In the genomic region with DNA sequence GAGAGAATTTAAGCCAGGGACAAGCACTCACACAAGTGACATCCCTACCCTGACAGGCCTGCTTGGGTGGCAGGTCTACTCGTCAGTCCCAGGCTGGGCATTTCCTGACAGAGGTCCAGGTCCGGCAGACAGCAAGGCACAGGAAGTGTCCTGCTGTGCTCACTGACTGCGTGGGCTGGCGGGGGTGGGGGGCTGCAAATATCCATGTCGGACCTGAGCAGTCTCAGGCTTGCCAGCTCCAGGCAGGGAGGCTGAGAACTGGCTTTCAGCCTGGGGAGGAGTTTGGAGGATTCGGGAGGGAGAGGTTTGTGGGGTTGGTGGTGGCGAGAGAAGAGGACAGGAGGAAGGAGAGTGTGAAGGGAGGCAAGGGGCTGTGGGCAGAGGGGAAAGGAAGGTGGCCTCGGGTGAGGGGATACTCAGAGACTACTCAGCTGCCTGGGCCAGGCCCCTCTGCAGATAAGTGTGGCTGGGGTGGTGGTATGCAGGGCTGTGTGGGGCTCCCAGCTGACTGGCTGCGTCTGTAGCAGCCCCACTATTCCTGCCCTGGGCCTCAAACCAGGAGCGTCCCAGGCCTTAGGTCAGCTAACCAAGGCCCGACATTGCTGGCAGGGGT, we compare ENCODE assay signal across 7 cellular contexts. TPM values are rescaled to one million over a fixed set of nuclear protein-coding genes. Genes with fewer than 3 reads are reported as not detected.
DNase-seq lines count a peak whose midpoint lies in the region; ATAC-seq lines count a peak whose summit lies in the region.

No MANE protein-coding gene starts in this region.

- H3K4me1 Mint-ChIP-seq in activated T-helper 2 cell treated with anti-CD3 and anti-CD28 coated beads, Interferon-gamma antibody, Interleukin-2, Interleukin-4, amounts not matched to agents 10 μg/mL and 5 μg/mL and 100 μg/mL, durations not matched to agents 14 hours and 24 hours and 36 hours (ENCODE audit: low read depth), result peaks cover 47% of the 10 kb centered on the region
- H3K4me1 Mint-ChIP-seq in stimulated activated memory B cell treated with anti-CD40 and anti-IgM and Interleukin-4, amounts not matched to agents 10 μg/mL and 1 μg/mL and 100 μg/mL, for 72 hours, result peaks cover 58% of the 10 kb centered on the region

- H3K4me3 Mint-ChIP-seq in activated T-helper 2 cell treated with anti-CD3 and anti-CD28 coated beads, Interferon-gamma antibody, Interleukin-2, Interleukin-4, amounts not matched to agents 10 μg/mL and 5 μg/mL and 100 μg/mL, durations not matched to agents 14 hours and 24 hours and 36 hours (ENCODE audit: low read depth), result no peak overlapping the region
- no peak overlapping the region for H3K4me3 Mint-ChIP-seq in stimulated activated memory B cell treated with anti-CD40 and anti-IgM and Interleukin-4, amounts not matched to agents 10 μg/mL and 1 μg/mL and 100 μg/mL, for 72 hours

- no peaks in the 10 kb centered on the region for H3K9me3 Mint-ChIP-seq in activated T-helper 2 cell treated with anti-CD3 and anti-CD28 coated beads, Interferon-gamma antibody, Interleukin-2, Interleukin-4, amounts not matched to agents 10 μg/mL and 5 μg/mL and 100 μg/mL, durations not matched to agents 14 hours and 24 hours and 36 hours
- no peaks in the 10 kb centered on the region for H3K9me3 Mint-ChIP-seq in stimulated activated memory B cell treated with anti-CD40 and anti-IgM and Interleukin-4, amounts not matched to agents 10 μg/mL and 1 μg/mL and 100 μg/mL, for 72 hours

- peaks cover 80% of the 10 kb centered on the region for H3K36me3 Mint-ChIP-seq in activated T-helper 2 cell treated with anti-CD3 and anti-CD28 coated beads, Interferon-gamma antibody, Interleukin-2, Interleukin-4, amounts not matched to agents 10 μg/mL and 5 μg/mL and 100 μg/mL, durations not matched to agents 14 hours and 24 hours and 36 hours (ENCODE audit: low read depth)
- peaks cover 63% of the 10 kb centered on the region for H3K36me3 Mint-ChIP-seq in stimulated activated memory B cell treated with anti-CD40 and anti-IgM and Interleukin-4, amounts not matched to agents 10 μg/mL and 1 μg/mL and 100 μg/mL, for 72 hours

- intact Hi-C loops in activated T-helper 2 cell treated with anti-CD3 and anti-CD28 coated beads, Interferon-gamma antibody, Interleukin-2, Interleukin-4, amounts not matched to agents 10 μg/mL and 5 μg/mL and 100 μg/mL, durations not matched to agents 14 hours and 24 hours and 36 hours (cut with micrococcal nuclease), result no loop called here

- peak; percentile 53 for DNase-seq in HK-2 (ENCODE audit: unreplicated experiment)
- no peak for DNase-seq in activated T-helper 2 cell treated with anti-CD3 and anti-CD28 coated beads, Interferon-gamma antibody, Interleukin-2, Interleukin-4, amounts not matched to agents 10 μg/mL and 5 μg/mL and 100 μg/mL, durations not matched to agents 14 hours and 24 hours and 36 hours (ENCODE audit: low spot score)
- peak; percentile 59 for DNase-seq in iris pigment epithelial cell (ENCODE audit: low read depth)
- no peak for DNase-seq in effector CD8-positive, alpha-beta T cell (lab: John Stamatoyannopoulos, UW)
- DNase-seq in NCI-H1092 (lab: John Stamatoyannopoulos, UW), result no peak
- no peak for DNase-seq in activated CD4-positive, alpha-beta T cell treated with anti-CD3 and anti-CD28 coated beads for 1 hour

- peak overlapping the region; percentile 70 for H3K27ac Mint-ChIP-seq in activated T-helper 2 cell treated with anti-CD3 and anti-CD28 coated beads, Interferon-gamma antibody, Interleukin-2, Interleukin-4, amounts not matched to agents 10 μg/mL and 5 μg/mL and 100 μg/mL, durations not matched to agents 14 hours and 24 hours and 36 hours
- H3K27ac Mint-ChIP-seq in stimulated activated memory B cell treated with anti-CD40 and anti-IgM and Interleukin-4, amounts not matched to agents 10 μg/mL and 1 μg/mL and 100 μg/mL, for 72 hours, result peak overlapping the region; percentile 84

- ATAC-seq in stimulated activated memory B cell treated with anti-CD40 and anti-IgM and Interleukin-4, amounts not matched to agents 10 μg/mL and 1 μg/mL and 100 μg/mL, for 72 hours, result no peak

- no peaks in the 10 kb centered on the region for H3K27me3 Mint-ChIP-seq in activated T-helper 2 cell treated with anti-CD3 and anti-CD28 coated beads, Interferon-gamma antibody, Interleukin-2, Interleukin-4, amounts not matched to agents 10 μg/mL and 5 μg/mL and 100 μg/mL, durations not matched to agents 14 hours and 24 hours and 36 hours (ENCODE audit: low read depth)
- H3K27me3 Mint-ChIP-seq in stimulated activated memory B cell treated with anti-CD40 and anti-IgM and Interleukin-4, amounts not matched to agents 10 μg/mL and 1 μg/mL and 100 μg/mL, for 72 hours, result peaks cover 11% of the 10 kb centered on the region

RNA-seq across cellular contexts. Expression of gene HIC1, which starts 7.8 kb away (rescaled TPM):
- total RNA-seq in activated T-helper 2 cell treated with anti-CD3 and anti-CD28 coated beads, Interferon-gamma antibody, Interleukin-2, Interleukin-4, amounts not matched to agents 10 μg/mL and 5 μg/mL and 100 μg/mL, durations not matched to agents 14 hours and 24 hours and 36 hours, result 42.6 and 43.5 TPM in 2 replicates

RNA-seq across cellular contexts. Expression of gene OVCA2, which starts 20.9 kb away (rescaled TPM):
- total RNA-seq in activated T-helper 2 cell treated with anti-CD3 and anti-CD28 coated beads, Interferon-gamma antibody, Interleukin-2, Interleukin-4, amounts not matched to agents 10 μg/mL and 5 μg/mL and 100 μg/mL, durations not matched to agents 14 hours and 24 hours and 36 hours, result 29.9 and 35.8 TPM in 2 replicates

RNA-seq across cellular contexts. Expression of gene DPH1, which starts 32.7 kb away (rescaled TPM):
- total RNA-seq in activated T-helper 2 cell treated with anti-CD3 and anti-CD28 coated beads, Interferon-gamma antibody, Interleukin-2, Interleukin-4, amounts not matched to agents 10 μg/mL and 5 μg/mL and 100 μg/mL, durations not matched to agents 14 hours and 24 hours and 36 hours, result 43.4 and 47.5 TPM in 2 replicates

RNA-seq across cellular contexts. Expression of gene RTN4RL1, which starts 37.5 kb away (rescaled TPM):
- total RNA-seq in activated T-helper 2 cell treated with anti-CD3 and anti-CD28 coated beads, Interferon-gamma antibody, Interleukin-2, Interleukin-4, amounts not matched to agents 10 μg/mL and 5 μg/mL and 100 μg/mL, durations not matched to agents 14 hours and 24 hours and 36 hours, result 0.25 and 0.51 TPM in 2 replicates

Comparison
In these comparisons a context has a peak if more than half of its experiments do, and no peak if none do; other contexts are left out.
1. DNase-seq: peak in HK-2 (single experiment) and iris pigment epithelial cell (single experiment); none in activated T-helper 2 cell treated with anti-CD3 and anti-CD28 coated beads, Interferon-gamma antibody, Interleukin-2, Interleukin-4, amounts not matched to agents 10 μg/mL and 5 μg/mL and 100 μg/mL, durations not matched to agents 14 hours and 24 hours and 36 hours (single experiment), effector CD8-positive, alpha-beta T cell (single experiment), NCI-H1092 (single experiment) and activated CD4-positive, alpha-beta T cell treated with anti-CD3 and anti-CD28 coated beads for 1 hour (single experiment).